In the genomic region with DNA sequence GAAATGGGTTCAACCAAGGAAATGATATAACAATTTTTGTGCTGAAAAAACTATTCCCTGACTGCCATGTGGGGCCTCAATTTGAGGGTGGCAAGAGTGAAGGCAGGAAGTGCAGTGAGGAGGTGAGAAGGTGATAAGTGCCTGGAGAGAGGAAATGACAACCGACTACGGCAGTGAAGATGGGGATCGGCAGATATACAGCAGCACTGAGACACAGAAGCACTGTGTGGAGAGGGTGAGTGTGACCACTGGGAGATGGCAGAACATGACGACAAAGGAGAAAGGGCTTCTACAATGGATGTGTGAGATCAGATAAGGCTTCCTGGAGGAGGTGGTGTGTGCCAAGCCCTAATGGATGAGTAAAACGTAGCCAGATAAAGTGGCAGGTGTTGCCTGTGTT, we compare ENCODE assay signal across 1 cellular context.
TF ChIP-seq lines count a peak whose summit lies in the region.

No MANE protein-coding gene starts in this region.

TF ChIP-seq in neural cell, 6 proteins besides CTCF, POLR2A, EP300 and RAD21 (continued from another document):
- TF ChIP-seq TAF1 (IDR thresholded peaks at IDR 0.05; ENCODE audit: low read depth), result no peak
